ENCODE assay signal across 9 cellular contexts in the genomic region with DNA sequence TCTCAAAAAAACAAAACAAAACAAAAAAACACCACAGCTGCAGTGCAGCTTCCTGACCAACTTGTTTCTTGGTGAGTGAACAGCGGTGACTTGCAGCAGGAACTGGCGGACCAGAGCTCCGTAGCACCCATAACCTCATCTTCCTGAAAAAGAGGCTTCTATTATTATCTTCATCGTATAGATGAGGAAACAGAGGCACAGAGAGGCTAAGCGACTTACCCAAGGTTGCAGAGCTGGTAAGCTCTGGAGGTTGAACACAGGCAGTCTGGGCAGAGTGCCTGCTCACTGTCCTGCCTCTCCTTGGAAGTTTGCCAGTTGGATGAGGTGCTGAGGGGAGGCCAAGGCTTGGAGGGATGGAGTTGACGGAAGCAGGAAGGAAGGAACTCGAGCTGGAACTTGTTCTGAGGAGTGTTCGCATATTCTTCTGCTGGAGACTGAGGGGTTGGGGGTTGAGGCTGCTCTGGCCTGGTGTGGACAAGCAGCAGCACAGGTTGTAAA. TPM values are rescaled to one million over a fixed set of nuclear protein-coding genes. Genes with fewer than 3 reads are reported as not detected.
DNase-seq lines count a peak whose midpoint lies in the region; ATAC-seq, FAIRE-seq and TF ChIP-seq lines count a peak whose summit lies in the region.
"Had no signal": no experiment of that assay in that cellular context is flagged by ENCODE, and none has a peak within 500 bp of the region (broad histone marks: within the 10 kb centered on the region; RNA-seq: fewer than 3 reads in every experiment).

No MANE protein-coding gene starts in this region.

- no peak overlapping the region for H3K27ac ChIP-seq in HepG2 (ENCODE audit: extremely low read length, insufficient read depth, low read length)

- DNase-seq in DMS79 (lab: John Stamatoyannopoulos, UW) (peak; percentile 29), HPDE6-E6E7 (ENCODE audit: extremely low spot score) (peak; percentile 82), WTC11 (ENCODE audit: low spot score) (no peak), HepG2 (ENCODE audit: low spot score) (no peak), hippocampal formation (lab: John Stamatoyannopoulos, UW) (no peak), HEK293T (ENCODE audit: extremely low spot score) (no peak)
- no peak for DNase-seq in activated naive CD4-positive, alpha-beta T cell treated with anti-CD3 and anti-CD28 coated beads, Interleukin-2, amount 50 U/mL, for 16 hours
- DNase-seq: SHP77 treated with DMSO at 0.1 percent for 48 hours had no signal

- TF ChIP-seq CTCF in WTC11 (IDR thresholded peaks at IDR 0.05) (no peak), HepG2 (CRISPR knock-in tag; IDR thresholded peaks at IDR 0.05) (no peak)

- H3K4me3 ChIP-seq in HepG2 (replicated peaks in 1 of 3; ENCODE audit: insufficient read depth in 1 of 3, low read depth in 2 of 3, low read length in 3 of 3): no peak overlapping the region

- no peaks in the 10 kb centered on the region for H3K9me3 ChIP-seq in HepG2 (ENCODE audit: low read length)

- TF ChIP-seq RAD21 in HepG2 (CRISPR knock-in tag; IDR thresholded peaks at IDR 0.05): no peak

- no peaks in the 10 kb centered on the region for H3K4me1 ChIP-seq in HepG2 (ENCODE audit: insufficient read depth, low read length)

- FAIRE-seq in HepG2 (lab: Jason Lieb, UNC): no peak

- H3K9ac ChIP-seq in HepG2 (ENCODE audit: insufficient read depth, low read depth, low read length): no peak overlapping the region

- no peaks in the 10 kb centered on the region for H3K36me3 ChIP-seq in HepG2 (replicated peaks in 1 of 2; ENCODE audit: control insufficient read depth in 1 of 2, insufficient read depth in 2 of 2, low read length in 2 of 2)

- TF ChIP-seq EP300 in HepG2 (IDR thresholded peaks at IDR 0.05; ENCODE audit: low read depth in 2 of 2, low read length in 2 of 2) (no peak), HepG2 (CRISPR knock-in tag; IDR thresholded peaks at IDR 0.05; ENCODE audit: borderline replicate concordance) (no peak)

- H3K4me3 Mint-ChIP-seq in WTC11: no peak overlapping the region

- ATAC-seq in WTC11 (no peak), HepG2 (no peak), GM19023 (IDR thresholded peaks at IDR 0.05; ENCODE audit: unreplicated experiment) (no peak)

- H3K27me3 ChIP-seq in HepG2 (ENCODE audit: control insufficient read depth in 1 of 2, insufficient read depth in 2 of 2, low read length in 2 of 2): peaks cover 3 to 51% of the 10 kb centered on the region in 2 experiments

- no peaks in the 10 kb centered on the region for H3K9me3 Mint-ChIP-seq in WTC11

- H2AFZ ChIP-seq in HepG2 (ENCODE audit: low read length): no peak overlapping the region

- intact Hi-C loops in HepG2 (cut with micrococcal nuclease; ENCODE audit: unreplicated experiment): no loop called here

- 47% methylated on average over 8 of the region's 8 CpGs for WGBS in HepG2 (ENCODE audit: low lambda C conversion rate)

- no peaks in the 10 kb centered on the region for H3K27me3 Mint-ChIP-seq in WTC11 (ENCODE audit: low read depth)

- H3K36me3 Mint-ChIP-seq in WTC11: no peaks in the 10 kb centered on the region

- H3K4me2 ChIP-seq in HepG2 (ENCODE audit: low read depth, low read length): no peak overlapping the region

- no TSS peak for BruUV-seq in HepG2 (replicated peaks; lab: Mats Ljungman, UMichigan)

- no peaks in the 10 kb centered on the region for H4K20me1 ChIP-seq in HepG2 (ENCODE audit: insufficient read depth, low read length)

- no peak for TF ChIP-seq POLR2A in HepG2 (IDR thresholded peaks at IDR 0.05; ENCODE audit: insufficient read depth in 1 of 2, low read depth in 2 of 2, low read length in 2 of 2)

- no peaks in the 10 kb centered on the region for H3K79me2 ChIP-seq in HepG2 (ENCODE audit: insufficient read depth, low read length)

- CTCF ChIA-PET in WTC11 (lab: Charles Lee) (interaction anchor here (0.6 to 5.5 kb wide), 4 partner anchors 9 to 60 kb away, joined by 3 to 39 read pairs (median 6); no protein-coding TSS in a partner anchor), HepG2 (lab: Yijun Ruan, JAX; ENCODE audit: low intra/inter-chr PET ratio, low total read pairs) (no interaction called here), HEK293T (lab: Yijun Ruan, JAX) (interaction anchor here (1.2 to 1.7 kb wide), 2 partner anchors 9 to 18 kb away, joined by 4 to 5 read pairs; no protein-coding TSS in a partner anchor)

- peak overlapping the region; percentile 74; the same call in 1 of the 2 replicates for H3K27ac Mint-ChIP-seq in WTC11

- in situ Hi-C loops in HepG2 (cut with HindIII; ENCODE audit: extremely low pct_ligation_motif_present, low pct_unique_long_range_greater_than_20kb): no loop called here

- POLR2A ChIA-PET in WTC11 (lab: Charles Lee): interaction anchor here (0.9 kb wide), 1 partner anchor 12 kb away, joined by 3 read pairs; no protein-coding TSS in a partner anchor
- POLR2A ChIA-PET in HepG2 (lab: Yijun Ruan, JAX): no interaction called here
- POLR2A ChIA-PET in HEK293T (lab: Yijun Ruan, JAX): no interaction called here

- H3K4me1 Mint-ChIP-seq in WTC11: peaks cover 16% of the 10 kb centered on the region

TF ChIP-seq in HepG2, 621 proteins besides CTCF, POLR2A, EP300 and RAD21:
- TF ChIP-seq ZNF768 (CRISPR knock-in tag; IDR thresholded peaks at IDR 0.05) (peak; percentile 66), HNRNPK (IDR thresholded peaks at IDR 0.05; ENCODE audit: low read depth, low read length, poor library complexity, severe bottlenecking) (no peak), CAMTA2 (CRISPR knock-in tag; IDR thresholded peaks at IDR 0.05; ENCODE audit: borderline replicate concordance) (no peak)
TF ChIP-seq in HepG2: peak in this region for 1.

TF ChIP-seq in HEK293T, 16 proteins besides CTCF, POLR2A, EP300 and RAD21:
- TF ChIP-seq SP1 (IDR thresholded peaks at IDR 0.05) (no peak), LEF1 (IDR thresholded peaks at IDR 0.05; ENCODE audit: borderline replicate concordance) (no peak), ELF4 (IDR thresholded peaks at IDR 0.05) (no peak), ARNT (IDR thresholded peaks at IDR 0.05) (no peak), FOXK2 (IDR thresholded peaks at IDR 0.05) (no peak), CTBP1 (IDR thresholded peaks at IDR 0.05; ENCODE audit: borderline replicate concordance) (no peak), TARDBP (IDR thresholded peaks at IDR 0.05) (no peak), HDGF (IDR thresholded peaks at IDR 0.05; ENCODE audit: borderline replicate concordance) (no peak), ZNF384 (IDR thresholded peaks at IDR 0.05) (no peak), NFRKB (IDR thresholded peaks at IDR 0.05) (no peak), L3MBTL2 (conservative IDR thresholded peaks at IDR 0.05) (no peak)

RNA-seq across cellular contexts. Expression of gene CCDC167, which starts 47.9 kb away (rescaled TPM):
- 19.1 to 21.6 TPM (median 19.9 TPM) in 3 replicates for total RNA-seq in WTC11 (2021)
- total RNA-seq in HepG2 (2016; rRNA removed; fragmentation: Illumina TruSeq; extraction: Trizol): 66.8 and 72.4 TPM in 2 replicates
- 41.5 and 58.5 TPM in 2 replicates for total RNA-seq in HepG2 (2016; cell fraction: cytosol; rRNA removed; fragmentation: Illumina TruSeq; extraction: Trizol; ENCODE audit: low read depth)
- 69.4 and 83.1 TPM in 2 replicates for total RNA-seq in HepG2 (2016; cell fraction: insoluble cytoplasmic fraction; rRNA removed; fragmentation: Illumina TruSeq; extraction: Trizol)
- 47.6 and 63.2 TPM in 2 replicates for total RNA-seq in HepG2 (2016; cell fraction: membrane; rRNA removed; fragmentation: Illumina TruSeq; extraction: Trizol)
- 23.1 and 27.7 TPM in 2 replicates for total RNA-seq in HepG2 (2016; cell fraction: nucleus; rRNA removed; fragmentation: Illumina TruSeq; extraction: Trizol)
- polyA plus RNA-seq in HepG2 (2011; rRNA removed): 44.0 and 48.4 TPM in 2 replicates
- polyA plus RNA-seq in HepG2 (2011; cell fraction: cytosol; rRNA removed): 65.1 and 68.9 TPM in 2 replicates
- polyA plus RNA-seq in HepG2 (2011; cell fraction: nucleus; rRNA removed): 24.4 and 25.2 TPM in 2 replicates
- 27.5 and 30.7 TPM in 2 replicates for polyA plus RNA-seq in HepG2 (2012)
- 56.9 and 82.2 TPM in 2 replicates for polyA plus RNA-seq in HepG2 (2016; cell fraction: cytosol; fragmentation: Illumina TruSeq; extraction: Trizol; ENCODE audit: low read depth)
- polyA plus RNA-seq in HepG2 (2016; cell fraction: insoluble cytoplasmic fraction; fragmentation: Illumina TruSeq; extraction: Trizol; ENCODE audit: low read depth): 94.3 and 99.6 TPM in 2 replicates
- polyA plus RNA-seq in HepG2 (2016; cell fraction: membrane; fragmentation: Illumina TruSeq; extraction: Trizol; ENCODE audit: low read depth): 61.8 and 62.4 TPM in 2 replicates
- 51.1 and 54.5 TPM in 2 replicates for polyA plus RNA-seq in HepG2 (2016; cell fraction: nucleus; fragmentation: Illumina TruSeq; extraction: Trizol; ENCODE audit: insufficient read depth, low read depth)
- 14.3 and 18.2 TPM in 2 replicates for polyA minus RNA-seq in HepG2 (2011; rRNA and poly(A)+ RNA removed; ENCODE audit: low replicate concordance)
- polyA minus RNA-seq in HepG2 (2011; cell fraction: cytosol; rRNA and poly(A)+ RNA removed): 6.4 and 11.3 TPM in 2 replicates
- polyA minus RNA-seq in HepG2 (2011; cell fraction: nucleus; rRNA and poly(A)+ RNA removed): 6.3 and 11.4 TPM in 2 replicates

Comparison
In these comparisons a context has a peak if more than half of its experiments do, and no peak if none do; other contexts are left out.
1. DNase-seq: peak in DMS79 (single experiment) and HPDE6-E6E7 (single experiment); none in WTC11 (single experiment), HepG2 (single experiment), hippocampal formation (0 of 2), activated naive CD4-positive, alpha-beta T cell treated with anti-CD3 and anti-CD28 coated beads, Interleukin-2, amount 50 U/mL, for 16 hours (single experiment) and HEK293T (single experiment).